Comparison of ENCODE assay signal across 1 cellular context in the genomic region with DNA sequence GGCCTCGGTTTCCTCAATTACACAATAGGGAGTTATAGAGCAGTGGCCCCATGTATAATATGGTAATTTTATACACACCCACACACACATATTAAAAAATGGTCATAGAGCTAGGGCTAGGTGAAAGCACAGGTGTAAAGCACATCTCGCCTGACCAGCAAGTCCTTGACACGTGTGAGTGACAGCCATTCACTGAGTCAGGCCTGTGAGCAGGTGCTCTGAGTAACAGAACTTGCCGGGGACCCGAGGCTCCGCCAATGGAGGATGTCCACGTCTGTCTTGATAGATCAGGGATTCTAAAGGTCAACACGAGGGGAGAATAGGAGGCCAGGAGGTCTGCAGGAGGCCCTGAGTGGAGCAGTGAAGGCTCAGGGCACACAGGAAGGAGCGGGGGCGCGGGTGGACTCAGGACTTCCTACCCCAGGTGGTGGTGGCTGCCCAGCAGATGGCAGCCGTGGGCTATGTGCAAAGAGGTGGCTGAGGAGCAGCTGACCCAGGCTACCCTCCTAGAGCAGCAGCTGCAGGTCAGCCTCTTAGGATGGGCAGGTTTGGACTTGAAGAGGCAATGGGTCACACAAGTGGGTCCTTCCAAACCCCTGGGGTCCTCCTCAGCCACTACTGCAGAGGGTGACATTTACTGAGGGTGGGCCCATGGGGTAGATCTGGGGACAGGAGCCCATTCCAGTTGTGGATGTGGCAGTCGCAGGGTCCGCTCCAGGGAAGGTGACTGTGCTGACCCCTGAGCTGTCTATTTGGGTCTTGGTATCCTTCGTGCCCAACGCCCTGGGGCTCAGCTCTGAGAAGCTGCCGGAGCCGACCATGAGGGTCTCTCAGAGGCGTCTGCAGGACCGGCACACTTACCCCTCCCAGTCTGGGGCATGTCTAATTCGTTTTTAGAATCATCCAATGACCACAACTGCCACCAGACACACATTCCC.
TF ChIP-seq lines count a peak whose summit lies in the region.

No MANE protein-coding gene starts in this region.

TF ChIP-seq in GM12878, 131 proteins besides CTCF, POLR2A, EP300 and RAD21 (continued from another document):
- TF ChIP-seq RAD51 (IDR thresholded peaks at IDR 0.05) (no peak), NBN (IDR thresholded peaks at IDR 0.05) (0 out of 2 replicates have a peak, but pooled peaks have one; percentile 41), CHD2 (IDR thresholded peaks at IDR 0.05; ENCODE audit: borderline replicate concordance, low read depth, low read length) (0 out of 2 replicates have a peak, but pooled peaks have one; percentile 19), NRF1 (conservative IDR thresholded peaks at IDR 0.05; ENCODE audit: low read depth, low read length) (no peak), SRF (IDR thresholded peaks at IDR 0.05; ENCODE audit: low read depth in 2 of 2, low read length in 2 of 2) (no peak), SP1 (IDR thresholded peaks at IDR 0.05; ENCODE audit: low read depth, low read length) (peak; percentile 21), NR2C1 (IDR thresholded peaks at IDR 0.05) (no peak), WRNIP1 (IDR thresholded peaks at IDR 0.05; ENCODE audit: borderline replicate concordance, low read depth, low read length) (no peak), TCF12 (IDR thresholded peaks at IDR 0.05; ENCODE audit: low read depth, low read length) (0 out of 2 replicates have a peak, but pooled peaks have one; percentile 60), BHLHE40 (IDR thresholded peaks at IDR 0.05; ENCODE audit: borderline replicate concordance in 1 of 2, low read depth in 2 of 2, low read length in 1 of 2) (peak; percentile 13 to 31; a peak in 1 of 4 replicates), ZNF274 (IDR thresholded peaks at IDR 0.05; ENCODE audit: insufficient read depth, insufficient read length) (no peak), CBX3 (IDR thresholded peaks at IDR 0.05; ENCODE audit: borderline replicate concordance, low read depth) (no peak), TCF3 (IDR thresholded peaks at IDR 0.05; ENCODE audit: borderline replicate concordance, insufficient read depth, low read depth, low read length) (0 out of 2 replicates have a peak, but pooled peaks have one; percentile 61), CHD1 (IDR thresholded peaks at IDR 0.05; ENCODE audit: low read depth, low read length) (0 out of 2 replicates have a peak, but pooled peaks have one; percentile 45), TARDBP (IDR thresholded peaks at IDR 0.05; ENCODE audit: borderline replicate concordance) (no peak), SMC3 (IDR thresholded peaks at IDR 0.05; ENCODE audit: borderline replicate concordance, low read length) (peak; percentile 93), KLF5 (IDR thresholded peaks at IDR 0.05; ENCODE audit: partially characterized antibody) (no peak), EGR1 (IDR thresholded peaks at IDR 0.05; ENCODE audit: borderline replicate concordance in 1 of 2, low read depth in 2 of 2, low read length in 2 of 2) (peak in 1 of 2 experiments; percentile 56; a peak in 2 of 3 replicates)
- TF ChIP-seq, protein P1, sequence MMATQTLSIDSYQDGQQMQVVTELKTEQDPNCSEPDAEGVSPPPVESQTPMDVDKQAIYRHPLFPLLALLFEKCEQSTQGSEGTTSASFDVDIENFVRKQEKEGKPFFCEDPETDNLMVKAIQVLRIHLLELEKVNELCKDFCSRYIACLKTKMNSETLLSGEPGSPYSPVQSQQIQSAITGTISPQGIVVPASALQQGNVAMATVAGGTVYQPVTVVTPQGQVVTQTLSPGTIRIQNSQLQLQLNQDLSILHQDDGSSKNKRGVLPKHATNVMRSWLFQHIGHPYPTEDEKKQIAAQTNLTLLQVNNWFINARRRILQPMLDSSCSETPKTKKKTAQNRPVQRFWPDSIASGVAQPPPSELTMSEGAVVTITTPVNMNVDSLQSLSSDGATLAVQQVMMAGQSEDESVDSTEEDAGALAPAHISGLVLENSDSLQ (IDR thresholded peaks at IDR 0.05) = peak; percentile 68
- TF ChIP-seq, protein P2, sequence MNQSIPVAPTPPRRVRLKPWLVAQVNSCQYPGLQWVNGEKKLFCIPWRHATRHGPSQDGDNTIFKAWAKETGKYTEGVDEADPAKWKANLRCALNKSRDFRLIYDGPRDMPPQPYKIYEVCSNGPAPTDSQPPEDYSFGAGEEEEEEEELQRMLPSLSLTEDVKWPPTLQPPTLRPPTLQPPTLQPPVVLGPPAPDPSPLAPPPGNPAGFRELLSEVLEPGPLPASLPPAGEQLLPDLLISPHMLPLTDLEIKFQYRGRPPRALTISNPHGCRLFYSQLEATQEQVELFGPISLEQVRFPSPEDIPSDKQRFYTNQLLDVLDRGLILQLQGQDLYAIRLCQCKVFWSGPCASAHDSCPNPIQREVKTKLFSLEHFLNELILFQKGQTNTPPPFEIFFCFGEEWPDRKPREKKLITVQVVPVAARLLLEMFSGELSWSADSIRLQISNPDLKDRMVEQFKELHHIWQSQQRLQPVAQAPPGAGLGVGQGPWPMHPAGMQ (IDR thresholded peaks at IDR 0.05; ENCODE audit: borderline replicate concordance) = no peak
- TF ChIP-seq, protein P3, sequence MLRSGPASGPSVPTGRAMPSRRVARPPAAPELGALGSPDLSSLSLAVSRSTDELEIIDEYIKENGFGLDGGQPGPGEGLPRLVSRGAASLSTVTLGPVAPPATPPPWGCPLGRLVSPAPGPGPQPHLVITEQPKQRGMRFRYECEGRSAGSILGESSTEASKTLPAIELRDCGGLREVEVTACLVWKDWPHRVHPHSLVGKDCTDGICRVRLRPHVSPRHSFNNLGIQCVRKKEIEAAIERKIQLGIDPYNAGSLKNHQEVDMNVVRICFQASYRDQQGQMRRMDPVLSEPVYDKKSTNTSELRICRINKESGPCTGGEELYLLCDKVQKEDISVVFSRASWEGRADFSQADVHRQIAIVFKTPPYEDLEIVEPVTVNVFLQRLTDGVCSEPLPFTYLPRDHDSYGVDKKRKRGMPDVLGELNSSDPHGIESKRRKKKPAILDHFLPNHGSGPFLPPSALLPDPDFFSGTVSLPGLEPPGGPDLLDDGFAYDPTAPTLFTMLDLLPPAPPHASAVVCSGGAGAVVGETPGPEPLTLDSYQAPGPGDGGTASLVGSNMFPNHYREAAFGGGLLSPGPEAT (IDR thresholded peaks at IDR 0.05; ENCODE audit: low read depth) = peak; percentile 23; the same call in 1 of the 2 replicates
- TF ChIP-seq, protein P4, sequence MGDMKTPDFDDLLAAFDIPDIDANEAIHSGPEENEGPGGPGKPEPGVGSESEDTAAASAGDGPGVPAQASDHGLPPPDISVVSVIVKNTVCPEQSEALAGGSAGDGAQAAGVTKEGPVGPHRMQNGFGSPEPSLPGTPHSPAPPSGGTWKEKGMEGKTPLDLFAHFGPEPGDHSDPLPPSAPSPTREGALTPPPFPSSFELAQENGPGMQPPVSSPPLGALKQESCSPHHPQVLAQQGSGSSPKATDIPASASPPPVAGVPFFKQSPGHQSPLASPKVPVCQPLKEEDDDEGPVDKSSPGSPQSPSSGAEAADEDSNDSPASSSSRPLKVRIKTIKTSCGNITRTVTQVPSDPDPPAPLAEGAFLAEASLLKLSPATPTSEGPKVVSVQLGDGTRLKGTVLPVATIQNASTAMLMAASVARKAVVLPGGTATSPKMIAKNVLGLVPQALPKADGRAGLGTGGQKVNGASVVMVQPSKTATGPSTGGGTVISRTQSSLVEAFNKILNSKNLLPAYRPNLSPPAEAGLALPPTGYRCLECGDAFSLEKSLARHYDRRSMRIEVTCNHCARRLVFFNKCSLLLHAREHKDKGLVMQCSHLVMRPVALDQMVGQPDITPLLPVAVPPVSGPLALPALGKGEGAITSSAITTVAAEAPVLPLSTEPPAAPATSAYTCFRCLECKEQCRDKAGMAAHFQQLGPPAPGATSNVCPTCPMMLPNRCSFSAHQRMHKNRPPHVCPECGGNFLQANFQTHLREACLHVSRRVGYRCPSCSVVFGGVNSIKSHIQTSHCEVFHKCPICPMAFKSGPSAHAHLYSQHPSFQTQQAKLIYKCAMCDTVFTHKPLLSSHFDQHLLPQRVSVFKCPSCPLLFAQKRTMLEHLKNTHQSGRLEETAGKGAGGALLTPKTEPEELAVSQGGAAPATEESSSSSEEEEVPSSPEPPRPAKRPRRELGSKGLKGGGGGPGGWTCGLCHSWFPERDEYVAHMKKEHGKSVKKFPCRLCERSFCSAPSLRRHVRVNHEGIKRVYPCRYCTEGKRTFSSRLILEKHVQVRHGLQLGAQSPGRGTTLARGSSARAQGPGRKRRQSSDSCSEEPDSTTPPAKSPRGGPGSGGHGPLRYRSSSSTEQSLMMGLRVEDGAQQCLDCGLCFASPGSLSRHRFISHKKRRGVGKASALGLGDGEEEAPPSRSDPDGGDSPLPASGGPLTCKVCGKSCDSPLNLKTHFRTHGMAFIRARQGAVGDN (IDR thresholded peaks at IDR 0.05) = no peak
